2 cellular contexts compared by ENCODE assay signal in genomic region chr10:44809652-44810051, GRCh38.
TF ChIP-seq lines count a peak whose summit lies in the region.

No MANE protein-coding gene starts in this region.

TF ChIP-seq in SK-N-SH, 30 proteins besides CTCF, POLR2A, EP300 and RAD21 (continued from another document):
- TF ChIP-seq, protein P1, sequence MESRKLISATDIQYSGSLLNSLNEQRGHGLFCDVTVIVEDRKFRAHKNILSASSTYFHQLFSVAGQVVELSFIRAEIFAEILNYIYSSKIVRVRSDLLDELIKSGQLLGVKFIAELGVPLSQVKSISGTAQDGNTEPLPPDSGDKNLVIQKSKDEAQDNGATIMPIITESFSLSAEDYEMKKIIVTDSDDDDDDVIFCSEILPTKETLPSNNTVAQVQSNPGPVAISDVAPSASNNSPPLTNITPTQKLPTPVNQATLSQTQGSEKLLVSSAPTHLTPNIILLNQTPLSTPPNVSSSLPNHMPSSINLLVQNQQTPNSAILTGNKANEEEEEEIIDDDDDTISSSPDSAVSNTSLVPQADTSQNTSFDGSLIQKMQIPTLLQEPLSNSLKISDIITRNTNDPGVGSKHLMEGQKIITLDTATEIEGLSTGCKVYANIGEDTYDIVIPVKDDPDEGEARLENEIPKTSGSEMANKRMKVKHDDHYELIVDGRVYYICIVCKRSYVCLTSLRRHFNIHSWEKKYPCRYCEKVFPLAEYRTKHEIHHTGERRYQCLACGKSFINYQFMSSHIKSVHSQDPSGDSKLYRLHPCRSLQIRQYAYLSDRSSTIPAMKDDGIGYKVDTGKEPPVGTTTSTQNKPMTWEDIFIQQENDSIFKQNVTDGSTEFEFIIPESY (IDR thresholded peaks at IDR 0.05; ENCODE audit: borderline replicate concordance, low read depth): no peak
- TF ChIP-seq FOXM1 (IDR thresholded peaks at IDR 0.05; ENCODE audit: low read depth) (no peak), JUND (IDR thresholded peaks at IDR 0.05) (no peak), EZH2phosphoT487 (IDR thresholded peaks at IDR 0.05; ENCODE audit: borderline replicate concordance, low read depth) (no peak), YY1 (IDR thresholded peaks at IDR 0.05; ENCODE audit: low read depth) (no peak), TCF12 (IDR thresholded peaks at IDR 0.05) (no peak), IRF3 (IDR thresholded peaks at IDR 0.05; ENCODE audit: low read depth, low read length) (no peak), TAF1 (IDR thresholded peaks at IDR 0.05; ENCODE audit: borderline replicate concordance, low read depth, low read length) (no peak), FOSL2 (IDR thresholded peaks at IDR 0.05; ENCODE audit: borderline replicate concordance, low read depth) (no peak), USF1 (IDR thresholded peaks at IDR 0.05; ENCODE audit: borderline replicate concordance, low read depth) (no peak), RFX5 (IDR thresholded peaks at IDR 0.05; ENCODE audit: low read length) (no peak), CHD2 (IDR thresholded peaks at IDR 0.05; ENCODE audit: low read length, partially characterized antibody) (no peak)
- TF ChIP-seq, protein P2, sequence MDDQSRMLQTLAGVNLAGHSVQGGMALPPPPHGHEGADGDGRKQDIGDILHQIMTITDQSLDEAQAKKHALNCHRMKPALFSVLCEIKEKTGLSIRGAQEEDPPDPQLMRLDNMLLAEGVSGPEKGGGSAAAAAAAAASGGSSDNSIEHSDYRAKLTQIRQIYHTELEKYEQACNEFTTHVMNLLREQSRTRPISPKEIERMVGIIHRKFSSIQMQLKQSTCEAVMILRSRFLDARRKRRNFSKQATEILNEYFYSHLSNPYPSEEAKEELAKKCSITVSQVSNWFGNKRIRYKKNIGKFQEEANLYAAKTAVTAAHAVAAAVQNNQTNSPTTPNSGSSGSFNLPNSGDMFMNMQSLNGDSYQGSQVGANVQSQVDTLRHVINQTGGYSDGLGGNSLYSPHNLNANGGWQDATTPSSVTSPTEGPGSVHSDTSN (IDR thresholded peaks at IDR 0.05): no peak
- TF ChIP-seq, protein P3, sequence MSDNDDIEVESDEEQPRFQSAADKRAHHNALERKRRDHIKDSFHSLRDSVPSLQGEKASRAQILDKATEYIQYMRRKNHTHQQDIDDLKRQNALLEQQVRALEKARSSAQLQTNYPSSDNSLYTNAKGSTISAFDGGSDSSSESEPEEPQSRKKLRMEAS (IDR thresholded peaks at IDR 0.05; ENCODE audit: low read depth): no peak

TF ChIP-seq in SK-N-SH treated with all-trans-retinoic acid at 6 μM for 48 hours, 23 proteins besides CTCF, POLR2A, EP300 and RAD21 (continued from another document):
- TF ChIP-seq GLIS3 (CRISPR knock-in tag; IDR thresholded peaks at IDR 0.05): no peak
- TF ChIP-seq ZNF565 (CRISPR knock-in tag; conservative IDR thresholded peaks at IDR 0.05; ENCODE audit: low read depth): no peak
- TF ChIP-seq, protein P4, sequence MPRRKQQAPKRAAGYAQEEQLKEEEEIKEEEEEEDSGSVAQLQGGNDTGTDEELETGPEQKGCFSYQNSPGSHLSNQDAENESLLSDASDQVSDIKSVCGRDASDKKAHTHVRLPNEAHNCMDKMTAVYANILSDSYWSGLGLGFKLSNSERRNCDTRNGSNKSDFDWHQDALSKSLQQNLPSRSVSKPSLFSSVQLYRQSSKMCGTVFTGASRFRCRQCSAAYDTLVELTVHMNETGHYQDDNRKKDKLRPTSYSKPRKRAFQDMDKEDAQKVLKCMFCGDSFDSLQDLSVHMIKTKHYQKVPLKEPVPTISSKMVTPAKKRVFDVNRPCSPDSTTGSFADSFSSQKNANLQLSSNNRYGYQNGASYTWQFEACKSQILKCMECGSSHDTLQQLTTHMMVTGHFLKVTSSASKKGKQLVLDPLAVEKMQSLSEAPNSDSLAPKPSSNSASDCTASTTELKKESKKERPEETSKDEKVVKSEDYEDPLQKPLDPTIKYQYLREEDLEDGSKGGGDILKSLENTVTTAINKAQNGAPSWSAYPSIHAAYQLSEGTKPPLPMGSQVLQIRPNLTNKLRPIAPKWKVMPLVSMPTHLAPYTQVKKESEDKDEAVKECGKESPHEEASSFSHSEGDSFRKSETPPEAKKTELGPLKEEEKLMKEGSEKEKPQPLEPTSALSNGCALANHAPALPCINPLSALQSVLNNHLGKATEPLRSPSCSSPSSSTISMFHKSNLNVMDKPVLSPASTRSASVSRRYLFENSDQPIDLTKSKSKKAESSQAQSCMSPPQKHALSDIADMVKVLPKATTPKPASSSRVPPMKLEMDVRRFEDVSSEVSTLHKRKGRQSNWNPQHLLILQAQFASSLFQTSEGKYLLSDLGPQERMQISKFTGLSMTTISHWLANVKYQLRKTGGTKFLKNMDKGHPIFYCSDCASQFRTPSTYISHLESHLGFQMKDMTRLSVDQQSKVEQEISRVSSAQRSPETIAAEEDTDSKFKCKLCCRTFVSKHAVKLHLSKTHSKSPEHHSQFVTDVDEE (CRISPR knock-in tag; IDR thresholded peaks at IDR 0.05): no peak
- TF ChIP-seq ARNTL (CRISPR knock-in tag; IDR thresholded peaks at IDR 0.05; ENCODE audit: borderline replicate concordance, low read depth): no peak
- TF ChIP-seq, protein P5, sequence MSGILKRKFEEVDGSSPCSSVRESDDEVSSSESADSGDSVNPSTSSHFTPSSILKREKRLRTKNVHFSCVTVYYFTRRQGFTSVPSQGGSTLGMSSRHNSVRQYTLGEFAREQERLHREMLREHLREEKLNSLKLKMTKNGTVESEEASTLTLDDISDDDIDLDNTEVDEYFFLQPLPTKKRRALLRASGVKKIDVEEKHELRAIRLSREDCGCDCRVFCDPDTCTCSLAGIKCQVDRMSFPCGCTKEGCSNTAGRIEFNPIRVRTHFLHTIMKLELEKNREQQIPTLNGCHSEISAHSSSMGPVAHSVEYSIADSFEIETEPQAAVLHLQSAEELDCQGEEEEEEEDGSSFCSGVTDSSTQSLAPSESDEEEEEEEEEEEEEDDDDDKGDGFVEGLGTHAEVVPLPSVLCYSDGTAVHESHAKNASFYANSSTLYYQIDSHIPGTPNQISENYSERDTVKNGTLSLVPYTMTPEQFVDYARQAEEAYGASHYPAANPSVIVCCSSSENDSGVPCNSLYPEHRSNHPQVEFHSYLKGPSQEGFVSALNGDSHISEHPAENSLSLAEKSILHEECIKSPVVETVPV (CRISPR knock-in tag; IDR thresholded peaks at IDR 0.05): no peak
- no peak for TF ChIP-seq ZC3H10 (CRISPR knock-in tag; IDR thresholded peaks at IDR 0.05)
- no peak for TF ChIP-seq SNAI2 (CRISPR knock-in tag; IDR thresholded peaks at IDR 0.05)
- TF ChIP-seq, protein P6, sequence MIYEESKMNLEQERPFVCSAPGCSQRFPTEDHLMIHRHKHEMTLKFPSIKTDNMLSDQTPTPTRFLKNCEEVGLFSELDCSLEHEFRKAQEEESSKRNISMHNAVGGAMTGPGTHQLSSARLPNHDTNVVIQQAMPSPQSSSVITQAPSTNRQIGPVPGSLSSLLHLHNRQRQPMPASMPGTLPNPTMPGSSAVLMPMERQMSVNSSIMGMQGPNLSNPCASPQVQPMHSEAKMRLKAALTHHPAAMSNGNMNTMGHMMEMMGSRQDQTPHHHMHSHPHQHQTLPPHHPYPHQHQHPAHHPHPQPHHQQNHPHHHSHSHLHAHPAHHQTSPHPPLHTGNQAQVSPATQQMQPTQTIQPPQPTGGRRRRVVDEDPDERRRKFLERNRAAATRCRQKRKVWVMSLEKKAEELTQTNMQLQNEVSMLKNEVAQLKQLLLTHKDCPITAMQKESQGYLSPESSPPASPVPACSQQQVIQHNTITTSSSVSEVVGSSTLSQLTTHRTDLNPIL (CRISPR knock-in tag; IDR thresholded peaks at IDR 0.05; ENCODE audit: low read depth): no peak
